8 cellular contexts compared by ENCODE assay signal in the genomic region with DNA sequence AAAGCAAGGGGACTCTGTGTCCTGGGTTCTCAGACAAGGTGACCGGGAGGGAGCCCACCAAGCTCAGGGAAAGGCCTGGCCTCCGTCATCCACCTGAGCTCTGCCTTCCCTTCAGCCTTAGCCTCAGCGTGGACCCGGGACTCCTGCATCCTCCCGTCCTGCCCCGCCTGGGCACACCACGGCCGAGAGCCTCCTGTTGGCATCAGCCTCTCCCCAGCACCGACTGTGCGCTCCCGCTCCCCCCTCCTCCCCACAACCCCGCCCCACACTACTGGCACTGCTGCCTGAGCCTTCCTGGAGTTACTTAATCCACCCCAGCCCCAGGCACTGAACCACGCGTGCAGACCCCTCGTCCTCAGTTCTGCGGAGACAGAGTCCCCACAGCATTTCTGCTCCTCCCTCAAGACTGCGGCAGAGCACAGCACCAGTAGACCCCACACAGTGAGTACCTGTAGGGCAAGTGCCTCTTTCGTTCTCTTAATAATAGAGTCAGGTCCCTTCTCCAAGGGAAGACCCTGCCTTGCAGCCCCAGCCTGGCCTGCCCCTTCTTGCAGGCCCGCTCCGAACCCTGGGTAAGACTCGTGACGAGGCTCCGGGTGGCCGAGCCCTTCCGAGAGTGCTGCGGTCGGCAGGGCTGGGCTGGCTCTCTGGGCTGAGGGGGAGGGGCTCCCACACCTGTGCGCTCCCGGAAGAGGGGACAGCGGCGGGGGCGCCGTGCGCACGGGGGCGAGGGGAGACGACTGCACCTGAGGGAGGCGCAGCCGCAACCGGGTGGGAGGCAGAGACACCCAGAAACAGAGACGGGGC. TPM values are rescaled to one million over a fixed set of nuclear protein-coding genes. Genes with fewer than 3 reads are reported as not detected.
DNase-seq lines count a peak whose midpoint lies in the region; ATAC-seq and TF ChIP-seq lines count a peak whose summit lies in the region.

A gene with protein sequence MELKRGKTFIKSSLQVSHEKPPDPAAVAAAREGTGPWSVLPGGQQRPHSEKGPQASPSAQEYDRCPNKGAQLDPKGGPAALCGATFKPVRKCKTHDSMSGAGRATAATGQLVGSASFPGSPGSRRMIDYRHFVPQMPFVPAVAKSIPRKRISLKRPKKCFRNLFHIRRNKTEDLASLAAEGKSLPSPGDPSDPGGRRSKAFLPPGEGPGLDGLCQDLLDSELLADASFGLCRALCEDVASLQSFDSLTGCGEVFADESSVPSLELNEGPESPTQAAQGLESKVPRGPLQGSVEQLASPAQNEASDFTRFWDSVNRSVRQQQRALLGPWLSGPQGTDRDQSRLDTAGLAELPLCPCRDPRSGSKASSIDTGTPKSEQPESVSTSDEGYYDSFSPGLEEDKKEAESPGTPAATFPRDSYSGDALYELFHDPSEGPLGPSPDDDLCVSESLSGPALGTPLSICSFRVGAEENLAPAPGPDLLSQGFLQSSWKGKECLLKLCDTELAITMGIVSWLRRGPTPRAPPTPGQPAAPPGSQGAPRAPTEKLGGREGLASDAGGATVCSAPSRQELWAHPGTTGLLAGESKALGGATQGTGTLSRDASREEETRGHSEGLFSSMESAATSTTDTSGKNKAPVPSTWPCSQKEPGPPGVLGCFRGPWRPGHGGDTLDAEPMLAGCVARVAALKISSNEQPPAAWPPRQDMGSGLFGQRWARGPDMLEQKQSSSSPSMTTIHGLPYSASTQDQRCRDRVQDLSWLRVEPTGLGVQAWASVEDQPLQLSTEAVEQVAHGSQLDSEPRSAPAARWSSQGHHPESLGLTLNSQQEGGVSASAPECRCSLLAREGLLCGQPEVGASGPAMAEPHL (plus strand): TSS at position 307 of the 807 bp plus-strand sequence. CDS start 6,533 bp downstream, outside the sequence.

- intact Hi-C loops in activated CD4-positive, alpha-beta T cell treated with anti-CD3 and anti-CD28 coated beads, Interleukin-2, amount 10 ng/mL, durations not matched to agents 24 days and 14 days (cut with micrococcal nuclease) = no loop called here

- H3K9me3 Mint-ChIP-seq in nephron progenitor cell = no peaks in the 10 kb centered on the region
- H3K9me3 Mint-ChIP-seq in activated CD4-positive, alpha-beta T cell treated with anti-CD3 and anti-CD28 coated beads, Interleukin-2, amount 10 ng/mL, durations not matched to agents 24 days and 14 days = no peaks in the 10 kb centered on the region

- H3K4me1 Mint-ChIP-seq in nephron progenitor cell = peaks cover 5% of the 10 kb centered on the region
- no peaks in the 10 kb centered on the region for H3K4me1 Mint-ChIP-seq in activated CD4-positive, alpha-beta T cell treated with anti-CD3 and anti-CD28 coated beads, Interleukin-2, amount 10 ng/mL, durations not matched to agents 24 days and 14 days

- peak; percentile 71 for DNase-seq in DMS79 (lab: John Stamatoyannopoulos, UW)
- DNase-seq in NCI-H1092 (lab: John Stamatoyannopoulos, UW) = peak; percentile 42
- peak; percentile 76 for DNase-seq in cerebellar cortex (ENCODE audit: low spot score)
- no peak for DNase-seq in nephron progenitor cell
- DNase-seq in activated CD4-positive, alpha-beta T cell treated with anti-CD3 and anti-CD28 coated beads, Interleukin-2, amount 10 ng/mL, durations not matched to agents 24 days and 14 days = no peak
- DNase-seq in activated CD4-positive, CD25-positive, alpha-beta regulatory T cell (lab: John Stamatoyannopoulos, UW) = no peak

- no peak for ATAC-seq in HG03342 (IDR thresholded peaks at IDR 0.05; ENCODE audit: unreplicated experiment)
- ATAC-seq in GM19455 (IDR thresholded peaks at IDR 0.05; ENCODE audit: unreplicated experiment) = no peak

- peaks cover 78% of the 10 kb centered on the region for H3K27me3 Mint-ChIP-seq in nephron progenitor cell (ENCODE audit: low read depth, poor library complexity)
- H3K27me3 Mint-ChIP-seq in activated CD4-positive, alpha-beta T cell treated with anti-CD3 and anti-CD28 coated beads, Interleukin-2, amount 10 ng/mL, durations not matched to agents 24 days and 14 days = peaks cover 34% of the 10 kb centered on the region

- no peaks in the 10 kb centered on the region for H3K36me3 Mint-ChIP-seq in nephron progenitor cell (ENCODE audit: low read depth)
- no peaks in the 10 kb centered on the region for H3K36me3 Mint-ChIP-seq in activated CD4-positive, alpha-beta T cell treated with anti-CD3 and anti-CD28 coated beads, Interleukin-2, amount 10 ng/mL, durations not matched to agents 24 days and 14 days (ENCODE audit: low read depth)

- TF ChIP-seq CTCF in nephron progenitor cell (IDR thresholded peaks at IDR 0.05) = no peak

- peak within 1 kb of the TSS; percentile 74 for H3K4me3 Mint-ChIP-seq in nephron progenitor cell
- no peak within 1 kb of the TSS for H3K4me3 Mint-ChIP-seq in activated CD4-positive, alpha-beta T cell treated with anti-CD3 and anti-CD28 coated beads, Interleukin-2, amount 10 ng/mL, durations not matched to agents 24 days and 14 days

- H3K27ac Mint-ChIP-seq in nephron progenitor cell = no peak within 1 kb of the TSS
- no peak within 1 kb of the TSS for H3K27ac Mint-ChIP-seq in activated CD4-positive, alpha-beta T cell treated with anti-CD3 and anti-CD28 coated beads, Interleukin-2, amount 10 ng/mL, durations not matched to agents 24 days and 14 days

RNA-seq across cellular contexts. Expression of the gene that starts here (rescaled TPM):
- total RNA-seq in activated CD4-positive, alpha-beta T cell treated with anti-CD3 and anti-CD28 coated beads, Interleukin-2, amount 10 ng/mL, durations not matched to agents 24 days and 14 days = not detected in 2 replicates

Comparison
In these comparisons a context has a peak if more than half of its experiments do, and no peak if none do; other contexts are left out.
1. DNase-seq: peak in DMS79 (single experiment), NCI-H1092 (single experiment) and cerebellar cortex (single experiment); none in nephron progenitor cell (single experiment), activated CD4-positive, alpha-beta T cell treated with anti-CD3 and anti-CD28 coated beads, Interleukin-2, amount 10 ng/mL, durations not matched to agents 24 days and 14 days (single experiment) and activated CD4-positive, CD25-positive, alpha-beta regulatory T cell (0 of 4).